In the genomic region with DNA sequence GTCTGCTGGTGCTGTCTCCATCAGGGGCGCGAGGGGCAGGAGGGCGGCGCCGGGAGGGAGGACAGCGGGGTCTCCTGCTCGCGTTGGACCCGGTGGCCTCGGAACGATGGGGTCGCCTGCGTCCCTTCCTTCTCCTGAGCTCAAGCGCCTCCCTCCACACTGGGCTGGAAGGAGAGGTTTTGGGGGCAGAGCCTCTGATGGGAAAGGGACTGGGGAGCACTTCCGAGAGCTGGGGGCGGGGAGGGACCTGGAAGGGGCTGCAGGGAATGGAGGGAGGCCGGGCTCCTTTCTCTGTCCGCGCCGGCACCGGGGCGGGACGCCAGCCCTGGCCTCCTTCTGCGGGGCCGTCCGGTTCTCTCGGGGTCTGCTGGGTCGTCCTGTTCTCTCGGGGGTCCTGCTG, we compare ENCODE assay signal across 4 cellular contexts. TPM values are rescaled to one million over a fixed set of nuclear protein-coding genes. Genes with fewer than 3 reads are reported as not detected.
"Had no signal": no experiment of that assay in that cellular context is flagged by ENCODE, and none has a peak within 500 bp of the region (broad histone marks: within the 10 kb centered on the region; RNA-seq: fewer than 3 reads in every experiment).

No MANE protein-coding gene starts in this region.

RNA-seq across cellular contexts. Expression of a gene that starts 4.0 kb away (rescaled TPM):
- total RNA-seq: LHCN-M2, M059J, MCF 10A, NCI-H460 had no signal
